Comparison of ENCODE assay signal across 11 cellular contexts in the genomic region with DNA sequence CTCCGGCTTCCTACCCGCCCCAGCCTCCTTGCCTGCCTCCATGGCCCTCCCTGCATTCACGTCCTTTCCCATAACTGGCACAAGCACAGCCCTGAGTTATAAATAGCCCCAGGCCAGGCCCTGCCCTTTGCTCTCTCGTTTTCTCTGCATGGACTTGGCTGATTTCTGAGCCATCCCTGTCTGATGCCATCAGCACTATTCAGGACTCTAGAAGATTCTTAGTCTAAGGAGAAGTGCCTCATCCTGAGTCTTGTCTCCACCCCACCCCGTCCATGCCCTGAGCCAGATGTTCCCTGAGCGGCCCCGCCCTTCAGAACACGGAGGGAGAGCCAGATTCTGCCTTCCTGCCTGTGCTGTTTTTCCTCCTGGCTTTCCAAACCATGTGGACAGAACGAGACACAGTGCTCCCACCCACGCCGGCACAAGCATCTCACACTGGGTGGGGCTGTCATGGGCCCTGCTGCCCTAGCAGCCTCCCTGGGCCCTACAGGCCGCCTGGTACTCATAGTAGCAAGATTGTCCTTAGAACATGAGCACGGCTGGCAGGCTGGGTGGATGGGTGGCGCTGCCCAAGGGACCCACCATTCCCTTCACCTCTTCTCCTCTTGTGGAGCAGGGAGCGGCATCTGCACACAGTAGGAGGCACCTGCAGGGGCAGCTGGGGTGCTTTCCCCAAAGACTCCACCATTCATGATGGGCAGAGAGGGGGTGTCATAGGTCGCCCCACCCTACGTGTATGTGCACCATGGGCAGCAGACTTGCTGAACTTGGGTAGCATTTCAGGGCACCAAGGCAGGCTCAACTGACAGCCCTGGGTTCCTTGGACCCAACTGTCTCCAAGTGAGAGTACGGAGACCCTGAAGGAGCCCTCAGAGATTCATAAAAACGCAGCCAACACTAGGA.
DNase-seq lines count a peak whose midpoint lies in the region; ATAC-seq, FAIRE-seq and TF ChIP-seq lines count a peak whose summit lies in the region.
"Had no signal": no experiment of that assay in that cellular context is flagged by ENCODE, and none has a peak within 500 bp of the region (broad histone marks: within the 10 kb centered on the region; RNA-seq: fewer than 3 reads in every experiment).

No MANE protein-coding gene starts in this region.

- FAIRE-seq in H54 (lab: Jason Lieb, UNC) = no peak
- FAIRE-seq: endometrium had no signal

- H4K20me1 ChIP-seq in hepatocyte (ENCODE audit: insufficient read depth, poor library complexity, severe bottlenecking) = peaks cover 2% of the 10 kb centered on the region

- H3K27me3 ChIP-seq in hepatocyte (no peaks in the 10 kb centered on the region), skeletal muscle satellite cell (ENCODE audit: control insufficient read depth, insufficient read depth, low read length) (no peaks in the 10 kb centered on the region)

- no peak overlapping the region for H2AFZ ChIP-seq in hepatocyte

- peaks cover 11% of the 10 kb centered on the region for H3K4me1 Mint-ChIP-seq in HFFc6 (ENCODE audit: low read depth)
- peaks cover 24% of the 10 kb centered on the region for H3K4me1 Mint-ChIP-seq in central memory CD8-positive, alpha-beta T cell

- H3K4me1 ChIP-seq in hepatocyte (ENCODE audit: insufficient read depth) = peaks cover 16% of the 10 kb centered on the region
- H3K4me1 ChIP-seq in skeletal muscle satellite cell (ENCODE audit: control insufficient read depth, insufficient read depth, low read length) = peaks cover 12% of the 10 kb centered on the region

- ATAC-seq in central memory CD8-positive, alpha-beta T cell (replicated peaks; ENCODE audit: extremely low read depth, poor library complexity, severe bottlenecking) = no peak
- ATAC-seq in GM18858 (IDR thresholded peaks at IDR 0.05; ENCODE audit: unreplicated experiment) = no peak
- no peak for ATAC-seq in GM19455 (IDR thresholded peaks at IDR 0.05; ENCODE audit: unreplicated experiment)

- no peaks in the 10 kb centered on the region for H3K27me3 Mint-ChIP-seq in HFFc6 (ENCODE audit: insufficient read depth)
- no peaks in the 10 kb centered on the region for H3K27me3 Mint-ChIP-seq in central memory CD8-positive, alpha-beta T cell

- H3K9me3 ChIP-seq in hepatocyte (ENCODE audit: low read depth) (no peaks in the 10 kb centered on the region), skeletal muscle satellite cell (replicated peaks; ENCODE audit: low read length) (no peaks in the 10 kb centered on the region)

- no peak for TF ChIP-seq POLR2A in H54 (IDR thresholded peaks at IDR 0.05; ENCODE audit: low read depth, low read length)

- H3K9me3 Mint-ChIP-seq in HFFc6 = no peaks in the 10 kb centered on the region
- H3K9me3 Mint-ChIP-seq in central memory CD8-positive, alpha-beta T cell = no peaks in the 10 kb centered on the region

- no peaks in the 10 kb centered on the region; the same call in 1 of the 2 replicates for H3K36me3 Mint-ChIP-seq in HFFc6 (ENCODE audit: low read depth)
- peaks cover 30% of the 10 kb centered on the region for H3K36me3 Mint-ChIP-seq in central memory CD8-positive, alpha-beta T cell (ENCODE audit: insufficient read depth)

- H3K36me3 ChIP-seq in hepatocyte (replicated peaks; ENCODE audit: insufficient read depth, low read depth) = no peaks in the 10 kb centered on the region
- H3K36me3 ChIP-seq in skeletal muscle satellite cell (ENCODE audit: insufficient read depth, low read length) = peaks cover 27% of the 10 kb centered on the region

- H3K9ac ChIP-seq in skeletal muscle satellite cell (ENCODE audit: low read depth, low read length) = peak overlapping the region; percentile 6

- DNase-seq in HFFc6 (peak; percentile 10), hepatocyte (ENCODE audit: low spot score) (peak; percentile 33), H54 (ENCODE audit: insufficient read length, low spot score) (no peak), OCI-M1 (lab: John Stamatoyannopoulos, UW) (no peak)
- no peak for DNase-seq in central memory CD8-positive, alpha-beta T cell (ENCODE audit: low spot score in 2 of 2)
- DNase-seq: activated CD4-positive, alpha-beta T cell treated with anti-CD3 and anti-CD28 coated beads, Interleukin-2, amount 50 U/mL, for 1 hour; retina had no signal

- WGBS in hepatocyte (ENCODE audit: low lambda C conversion rate, missing lambda C conversion rate) = 74% methylated on average over 19 of the region's 19 CpGs

- H3K4me2 ChIP-seq in hepatocyte = peak overlapping the region; percentile 11
- H3K4me2 ChIP-seq in skeletal muscle satellite cell (ENCODE audit: low read length) = peak overlapping the region; percentile 42

- TF ChIP-seq CTCF in HFFc6 (IDR thresholded peaks at IDR 0.05) (no peak), hepatocyte (IDR thresholded peaks at IDR 0.05; ENCODE audit: poor library complexity) (no peak)

- H3K27ac ChIP-seq in hepatocyte = peak overlapping the region; percentile 64

- no peak overlapping the region for H3K4me3 Mint-ChIP-seq in HFFc6
- no peak overlapping the region for H3K4me3 Mint-ChIP-seq in central memory CD8-positive, alpha-beta T cell

- H3K27ac Mint-ChIP-seq in HFFc6 = peak overlapping the region; percentile 33
- H3K27ac Mint-ChIP-seq in central memory CD8-positive, alpha-beta T cell (ENCODE audit: low read depth) = peak overlapping the region; percentile 61

- no peak overlapping the region for H3K4me3 ChIP-seq in hepatocyte
- H3K4me3 ChIP-seq in skeletal muscle satellite cell (ENCODE audit: low read length) = peak overlapping the region; percentile 3

- H3K9me2 ChIP-seq in hepatocyte (replicated peaks; ENCODE audit: insufficient read depth) = no peaks in the 10 kb centered on the region

- peaks cover 55% of the 10 kb centered on the region for H3K79me2 ChIP-seq in hepatocyte

Comparison
In these comparisons a context has a peak if more than half of its experiments do, and no peak if none do; other contexts are left out.
1. DNase-seq: peak in HFFc6 (single experiment) and hepatocyte (single experiment); none in central memory CD8-positive, alpha-beta T cell (0 of 2), H54 (single experiment) and OCI-M1 (single experiment).